Comparison of ENCODE assay signal across 7 cellular contexts in the genomic region with DNA sequence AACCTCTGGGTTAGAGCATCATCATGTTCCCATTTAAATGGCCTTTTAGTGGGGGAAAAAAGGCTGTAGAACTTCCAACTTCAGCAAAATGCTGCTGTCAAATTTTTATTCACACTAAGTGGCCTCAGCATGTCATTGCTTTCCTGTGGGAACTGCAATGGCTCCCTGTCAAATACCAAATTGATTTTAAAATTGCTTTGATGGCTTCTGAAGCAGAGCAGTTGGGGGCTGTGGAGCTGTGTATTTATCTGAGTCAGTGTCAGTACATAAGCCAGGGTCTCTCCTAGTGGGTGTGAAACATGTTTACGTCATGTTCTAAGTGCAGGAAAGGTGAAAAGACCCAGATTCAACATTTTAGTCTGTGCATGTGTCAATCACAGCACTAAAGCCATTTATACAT.
"Had no signal": no experiment of that assay in that cellular context is flagged by ENCODE, and none has a peak within 500 bp of the region (broad histone marks: within the 10 kb centered on the region; RNA-seq: fewer than 3 reads in every experiment).

No MANE protein-coding gene starts in this region.

- H3K4me1 Mint-ChIP-seq: IgD-negative memory B cell had no signal

- H3K27ac ChIP-seq: GM23248, HL-60 had no signal

- H3K27ac Mint-ChIP-seq: HFFc6, IgD-negative memory B cell had no signal

- H3K27me3 Mint-ChIP-seq: IgD-negative memory B cell had no signal

- H3K9ac ChIP-seq: GM23248 had no signal

- H3K4me3 ChIP-seq: GM23248, HAP-1 had no signal

- H2AFZ ChIP-seq: GM23248 had no signal

- H3K36me3 Mint-ChIP-seq: IgD-negative memory B cell had no signal

- H3K9me3 Mint-ChIP-seq: IgD-negative memory B cell had no signal

- H3K9me3 ChIP-seq: HAP-1 had no signal

- DNase-seq: GM23248, GOT3, H7, HFFc6 had no signal

- H3K4me3 Mint-ChIP-seq: HFFc6, IgD-negative memory B cell had no signal

- H3K36me3 ChIP-seq: HAP-1 had no signal
